ENCODE assay signal across 19 cellular contexts in the genomic region with DNA sequence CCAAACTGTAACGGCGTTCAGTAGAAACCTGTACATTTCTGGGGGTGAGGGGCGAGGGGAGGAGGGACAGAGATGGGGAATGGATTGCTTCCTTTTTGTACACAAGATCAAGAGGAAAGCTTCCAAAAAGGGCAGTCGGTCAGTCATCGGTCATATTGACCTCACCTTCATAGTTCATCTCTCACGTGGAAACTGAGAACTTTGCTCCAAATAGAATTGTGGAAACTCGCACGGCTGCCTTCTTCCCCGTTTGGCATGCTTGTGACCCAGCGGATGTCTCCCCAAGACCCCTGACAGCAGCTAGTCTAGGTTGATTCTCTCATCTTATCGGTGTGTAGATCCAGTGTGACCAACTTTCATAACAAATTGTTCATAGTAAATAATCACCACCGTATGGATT. TPM values are rescaled to one million over a fixed set of nuclear protein-coding genes. Genes with fewer than 3 reads are reported as not detected.
DNase-seq lines count a peak whose midpoint lies in the region; ATAC-seq and TF ChIP-seq lines count a peak whose summit lies in the region.
"Had no signal": no experiment of that assay in that cellular context is flagged by ENCODE, and none has a peak within 500 bp of the region (broad histone marks: within the 10 kb centered on the region; RNA-seq: fewer than 3 reads in every experiment).

No MANE protein-coding gene starts in this region.

- POLR2A ChIA-PET in activated CD4-positive, alpha-beta memory T cell treated with anti-CD3 and anti-CD28 coated beads for 36 hours (lab: Charles Lee), result no interaction called here
- POLR2A ChIA-PET in activated CD4-positive, alpha-beta memory T cell treated with anti-CD3 and anti-CD28 coated beads, Interleukin-2, amount 10 ng/mL, durations not matched to agents 7 days and 5 days (lab: Charles Lee), result no interaction called here

- no peak overlapping the region for H3K4me3 ChIP-seq in left ventricle myocardium inferior
- H3K4me3 ChIP-seq: A549; BLaER1 treated with 17β-estradiol and CSF1 and Interleukin-3, amounts not matched to agents 10 nM and 100 nM had no signal

- H3K27ac Mint-ChIP-seq in activated CD4-positive, alpha-beta memory T cell treated with anti-CD3 and anti-CD28 coated beads for 36 hours, result no peak overlapping the region
- H3K27ac Mint-ChIP-seq in activated CD4-positive, alpha-beta memory T cell treated with anti-CD3 and anti-CD28 coated beads, Interleukin-2, amount 10 ng/mL, durations not matched to agents 7 days and 5 days, result no peak overlapping the region
- H3K27ac Mint-ChIP-seq: B cell; CD4-positive, alpha-beta T cell; CD8-positive, alpha-beta T cell had no signal

- no peaks in the 10 kb centered on the region for H3K36me3 Mint-ChIP-seq in activated CD4-positive, alpha-beta memory T cell treated with anti-CD3 and anti-CD28 coated beads for 36 hours
- H3K36me3 Mint-ChIP-seq in activated CD4-positive, alpha-beta memory T cell treated with anti-CD3 and anti-CD28 coated beads, Interleukin-2, amount 10 ng/mL, durations not matched to agents 7 days and 5 days (ENCODE audit: low read depth), result no peaks in the 10 kb centered on the region

- no peaks in the 10 kb centered on the region for H3K36me3 ChIP-seq in left ventricle myocardium inferior

- no peak overlapping the region for H3K27ac ChIP-seq in left ventricle myocardium inferior (replicated peaks)
- H3K27ac ChIP-seq: 22Rv1; A549; BLaER1 treated with 17β-estradiol and CSF1 and Interleukin-3, amounts not matched to agents 10 nM and 100 nM; C4-2B had no signal

- no peaks in the 10 kb centered on the region for H3K27me3 Mint-ChIP-seq in activated CD4-positive, alpha-beta memory T cell treated with anti-CD3 and anti-CD28 coated beads for 36 hours
- H3K27me3 Mint-ChIP-seq in activated CD4-positive, alpha-beta memory T cell treated with anti-CD3 and anti-CD28 coated beads, Interleukin-2, amount 10 ng/mL, durations not matched to agents 7 days and 5 days, result no peaks in the 10 kb centered on the region
- H3K27me3 Mint-ChIP-seq: B cell; CD4-positive, alpha-beta T cell had no signal

- no peak for TF ChIP-seq CTCF in left ventricle myocardium inferior (IDR thresholded peaks at IDR 0.05; ENCODE audit: borderline replicate concordance)

- H3K4me3 Mint-ChIP-seq in activated CD4-positive, alpha-beta memory T cell treated with anti-CD3 and anti-CD28 coated beads for 36 hours, result no peak overlapping the region
- H3K4me3 Mint-ChIP-seq in activated CD4-positive, alpha-beta memory T cell treated with anti-CD3 and anti-CD28 coated beads, Interleukin-2, amount 10 ng/mL, durations not matched to agents 7 days and 5 days, result no peak overlapping the region
- H3K4me3 Mint-ChIP-seq: B cell; CD4-positive, alpha-beta T cell; CD8-positive, alpha-beta T cell had no signal

- CTCF ChIA-PET in activated CD4-positive, alpha-beta memory T cell treated with anti-CD3 and anti-CD28 coated beads for 36 hours (lab: Charles Lee), result no interaction called here
- CTCF ChIA-PET in activated CD4-positive, alpha-beta memory T cell treated with anti-CD3 and anti-CD28 coated beads, Interleukin-2, amount 10 ng/mL, durations not matched to agents 7 days and 5 days (lab: Charles Lee), result interaction anchor here (0.6 kb wide), 2 partner anchors 34 to 111 kb away, joined by 3 read pairs; no protein-coding TSS in a partner anchor

- no peaks in the 10 kb centered on the region for H3K27me3 ChIP-seq in left ventricle myocardium inferior (ENCODE audit: low read depth)
- H3K27me3 ChIP-seq: BLaER1 treated with 17β-estradiol and CSF1 and Interleukin-3, amounts not matched to agents 10 nM and 100 nM had no signal

- peak; percentile 69 for ATAC-seq in left lobe of liver
- ATAC-seq: A549; CD8-positive, alpha-beta T cell had no signal

- H3K4me1 ChIP-seq in left ventricle myocardium inferior, result no peaks in the 10 kb centered on the region
- H3K4me1 ChIP-seq: A549, Caco-2 had no signal

- DNase-seq in activated CD4-positive, alpha-beta memory T cell treated with anti-CD3 and anti-CD28 coated beads for 36 hours, result peak; percentile 1
- DNase-seq in activated CD4-positive, alpha-beta memory T cell treated with anti-CD3 and anti-CD28 coated beads, Interleukin-2, amount 10 ng/mL, durations not matched to agents 7 days and 5 days, result no peak
- DNase-seq in cardiac septum (ENCODE audit: low spot score), result peak; percentile 38
- DNase-seq in left ventricle myocardium inferior, result no peak
- DNase-seq in left lobe of liver (ENCODE audit: low spot score), result no peak
- DNase-seq in cerebellar nuclear complex (lab: John Stamatoyannopoulos, UW), result no peak
- DNase-seq: AML-193; Caco-2; Calu3; CD4-positive, alpha-beta T cell; CD8-positive, alpha-beta T cell; DMS79 treated with DMSO at 0.1 percent for 48 hours; GF-D8 had no signal

- intact Hi-C loops in activated CD4-positive, alpha-beta memory T cell treated with anti-CD3 and anti-CD28 coated beads for 36 hours (cut with micrococcal nuclease), result no loop called here
- intact Hi-C loops in cardiac septum (cut with DNase I), result no loop called here
- intact Hi-C loops in left ventricle myocardium inferior (cut with micrococcal nuclease), result no loop called here

- no peaks in the 10 kb centered on the region for H3K9me3 Mint-ChIP-seq in activated CD4-positive, alpha-beta memory T cell treated with anti-CD3 and anti-CD28 coated beads for 36 hours
- H3K9me3 Mint-ChIP-seq in activated CD4-positive, alpha-beta memory T cell treated with anti-CD3 and anti-CD28 coated beads, Interleukin-2, amount 10 ng/mL, durations not matched to agents 7 days and 5 days, result no peaks in the 10 kb centered on the region
- H3K9me3 Mint-ChIP-seq: CD4-positive, alpha-beta T cell; CD8-positive, alpha-beta T cell had no signal

- H3K9me3 ChIP-seq in left ventricle myocardium inferior (replicated peaks), result no peaks in the 10 kb centered on the region
- H3K9me3 ChIP-seq: A549; BLaER1 treated with 17β-estradiol and CSF1 and Interleukin-3, amounts not matched to agents 10 nM and 100 nM; Caco-2 had no signal

- H3K4me1 Mint-ChIP-seq in activated CD4-positive, alpha-beta memory T cell treated with anti-CD3 and anti-CD28 coated beads for 36 hours (ENCODE audit: low read depth), result no peaks in the 10 kb centered on the region
- H3K4me1 Mint-ChIP-seq in activated CD4-positive, alpha-beta memory T cell treated with anti-CD3 and anti-CD28 coated beads, Interleukin-2, amount 10 ng/mL, durations not matched to agents 7 days and 5 days, result no peaks in the 10 kb centered on the region
- H3K4me1 Mint-ChIP-seq: B cell had no signal

RNA-seq across cellular contexts. Expression of a gene that starts 47.6 kb away (rescaled TPM):
- total RNA-seq in activated CD4-positive, alpha-beta memory T cell treated with anti-CD3 and anti-CD28 coated beads for 36 hours, result not detected
- total RNA-seq in activated CD4-positive, alpha-beta memory T cell treated with anti-CD3 and anti-CD28 coated beads, Interleukin-2, amount 10 ng/mL, durations not matched to agents 7 days and 5 days, result not detected
- 0.05 TPM for total RNA-seq in cardiac septum
- total RNA-seq in left ventricle myocardium inferior, result not detected
- total RNA-seq in left lobe of liver, result not detected
- total RNA-seq: A172; B cell; CD4-positive, alpha-beta T cell; CD8-positive, alpha-beta T cell had no signal

Comparison
In these comparisons a context has a peak if more than half of its experiments do, and no peak if none do; other contexts are left out.
1. DNase-seq: peak in activated CD4-positive, alpha-beta memory T cell treated with anti-CD3 and anti-CD28 coated beads for 36 hours (single experiment) and cardiac septum (single experiment); none in activated CD4-positive, alpha-beta memory T cell treated with anti-CD3 and anti-CD28 coated beads, Interleukin-2, amount 10 ng/mL, durations not matched to agents 7 days and 5 days (single experiment), left ventricle myocardium inferior (single experiment), left lobe of liver (single experiment) and cerebellar nuclear complex (0 of 2).